Comparison of ENCODE assay signal across 8 cellular contexts in genomic region chr6:107847844-107848802, GRCh38. TPM values are rescaled to one million over a fixed set of nuclear protein-coding genes. Genes with fewer than 3 reads are reported as not detected.
DNase-seq lines count a peak whose midpoint lies in the region; ATAC-seq, FAIRE-seq and TF ChIP-seq lines count a peak whose summit lies in the region.

No MANE protein-coding gene starts in this region.

- H3K9me2 ChIP-seq in GM23338 (ENCODE audit: insufficient read depth) = no peaks in the 10 kb centered on the region

- 10 to 12% methylated on average over 23 to 40 of the region's 52 CpGs for WGBS in upper lobe of left lung, 2 donors

- intact Hi-C loops in left cardiac atrium (cut with DNase I) = loop anchor here (2.0 to 5.0 kb wide), 2 partner anchors 171 to 173 kb away; no protein-coding TSS in a partner anchor

- peak overlapping the region; percentile 98 for H2AFZ ChIP-seq in GM23338

- ATAC-seq in GM23338 (peak; percentile 95), left cardiac atrium (peak; percentile 96 to 97), upper lobe of left lung (ENCODE audit: low FRiP score in 2 of 2) (peak; percentile 93 to 98)

- peaks cover 10% of the 10 kb centered on the region; the same call in 1 of the 2 replicates for H3K27me3 ChIP-seq in GM23338 (ENCODE audit: insufficient read depth)
- H3K27me3 ChIP-seq in adipocyte (replicated peaks; ENCODE audit: control insufficient read depth, insufficient read depth, low read length) = no peaks in the 10 kb centered on the region
- no peaks in the 10 kb centered on the region for H3K27me3 ChIP-seq in upper lobe of left lung

- H3K9me3 Mint-ChIP-seq in GM23338 (no peaks in the 10 kb centered on the region), progenitor cell of endocrine pancreas (ENCODE audit: low read depth) (no peaks in the 10 kb centered on the region)

- no peaks in the 10 kb centered on the region for H3F3A ChIP-seq in GM23338 (replicated peaks; ENCODE audit: low read depth)

- TF ChIP-seq CTCF in D721Med (IDR thresholded peaks at IDR 0.05; ENCODE audit: insufficient read depth, missing control alignments) (peak; percentile 67), GM23338 (conservative IDR thresholded peaks at IDR 0.05; ENCODE audit: low read depth in 2 of 2) (peak; percentile 79 to 91), NB4 (IDR thresholded peaks at IDR 0.05; ENCODE audit: low read depth, low read length) (peak; percentile 69), progenitor cell of endocrine pancreas (IDR thresholded peaks at IDR 0.05; ENCODE audit: unreplicated experiment) (peak; percentile 99), upper lobe of left lung (IDR thresholded peaks at IDR 0.05) (peak; percentile 94 to 98 (median 96))

- H3K9me3 ChIP-seq in adipocyte (ENCODE audit: control insufficient read depth, low read length) = no peaks in the 10 kb centered on the region
- no peaks in the 10 kb centered on the region for H3K9me3 ChIP-seq in upper lobe of left lung

- peaks cover 16% of the 10 kb centered on the region for H3K27me3 Mint-ChIP-seq in GM23338 (ENCODE audit: insufficient read depth, low read depth, poor library complexity)
- H3K27me3 Mint-ChIP-seq in progenitor cell of endocrine pancreas = peaks cover 24% of the 10 kb centered on the region

- no peaks in the 10 kb centered on the region for H4K20me1 ChIP-seq in GM23338 (replicated peaks; ENCODE audit: insufficient read depth)

- H3K27ac Mint-ChIP-seq in GM23338 = no peak overlapping the region
- no peak overlapping the region for H3K27ac Mint-ChIP-seq in progenitor cell of endocrine pancreas

- no peak for FAIRE-seq in D721Med (lab: Jason Lieb, UNC)

- H3K4me3 Mint-ChIP-seq in GM23338 (peak overlapping the region; percentile 76), progenitor cell of endocrine pancreas (ENCODE audit: low read depth) (peak overlapping the region; percentile 71)

- DNase-seq in D721Med (ENCODE audit: insufficient read length, low spot score) = peak; percentile 65
- DNase-seq in GM23338 (ENCODE audit: low spot score) = peak; percentile 91
- DNase-seq in NB4 (ENCODE audit: low read depth) = peak; percentile 85
- DNase-seq in T follicular helper cell (ENCODE audit: low read depth) = peak; percentile 64
- peak; percentile 95 for DNase-seq in adipocyte (ENCODE audit: low read depth)
- DNase-seq in left cardiac atrium = peak; percentile 88
- DNase-seq in progenitor cell of endocrine pancreas (ENCODE audit: low spot score, unreplicated experiment) = peak; percentile 93
- peak; percentile 88 to 96 for DNase-seq in upper lobe of left lung

- H3K36me3 ChIP-seq in GM23338 (ENCODE audit: insufficient read depth) = no peaks in the 10 kb centered on the region; the same call in 1 of the 2 replicates
- no peaks in the 10 kb centered on the region for H3K36me3 ChIP-seq in adipocyte (ENCODE audit: control insufficient read depth, insufficient read depth, low read length, severe bottlenecking)
- no peaks in the 10 kb centered on the region for H3K36me3 ChIP-seq in upper lobe of left lung

- H3K4me1 ChIP-seq in GM23338 (ENCODE audit: insufficient read depth) (no peaks in the 10 kb centered on the region), adipocyte (ENCODE audit: control insufficient read depth, insufficient read depth, low read length) (peaks cover 4% of the 10 kb centered on the region), upper lobe of left lung (peaks cover 0 to 13% (median 10%) of the 10 kb centered on the region in 4 donors)

- H3K4me1 Mint-ChIP-seq in GM23338 (peaks cover 2% of the 10 kb centered on the region; the same call in 1 of the 3 replicates), progenitor cell of endocrine pancreas (ENCODE audit: low read depth) (no peaks in the 10 kb centered on the region)

- H3K9ac ChIP-seq in adipocyte (ENCODE audit: low read length) = peak overlapping the region; percentile 85

- H3K27ac ChIP-seq in GM23338 (ENCODE audit: low read depth) (no peak overlapping the region), upper lobe of left lung (no peak overlapping the region)

- H3K4me3 ChIP-seq in GM23338 (peak overlapping the region; percentile 69), NB4 (ENCODE audit: low read depth, low read length) (peak overlapping the region; percentile 53), adipocyte (ENCODE audit: low read length) (peak overlapping the region; percentile 86), upper lobe of left lung (peak overlapping the region in 3 of 4 donors; percentile 30 to 52 (median 47))

- H3K79me2 ChIP-seq in GM23338 (replicated peaks; ENCODE audit: insufficient read depth) = no peaks in the 10 kb centered on the region

- peak overlapping the region; percentile 94 for H3K4me2 ChIP-seq in GM23338

- TF ChIP-seq POLR2A in NB4 (IDR thresholded peaks at IDR 0.05; ENCODE audit: extremely low read depth, insufficient read length) (no peak), upper lobe of left lung (IDR thresholded peaks at IDR 0.05) (no peak)

- H3K36me3 Mint-ChIP-seq in GM23338 (ENCODE audit: low read depth) = no peaks in the 10 kb centered on the region
- H3K36me3 Mint-ChIP-seq in progenitor cell of endocrine pancreas (ENCODE audit: insufficient read depth) = no peaks in the 10 kb centered on the region

- TF ChIP-seq EP300 in upper lobe of left lung (IDR thresholded peaks at IDR 0.05) = no peak

TF ChIP-seq in GM23338, 12 proteins besides CTCF, POLR2A, EP300 and RAD21:
- TF ChIP-seq EZH2phosphoT487 (IDR thresholded peaks at IDR 0.05; ENCODE audit: unreplicated experiment) (no peak), CREB1 (CRISPR knock-in tag; IDR thresholded peaks at IDR 0.05; ENCODE audit: low read depth) (peak; percentile 43; the same call in 1 of the 2 replicates), ZNF331 (CRISPR knock-in tag; IDR thresholded peaks at IDR 0.05; ENCODE audit: low read depth) (no peak), ETS1 (IDR thresholded peaks at IDR 0.05) (0 out of 2 replicates have a peak, but pooled peaks have one; percentile 26), POLR2AphosphoS5 (IDR thresholded peaks at IDR 0.05; ENCODE audit: low read depth) (peak; percentile 52; the same call in 1 of the 2 replicates), EZH2 (IDR thresholded peaks at IDR 0.05; ENCODE audit: low read depth, unreplicated experiment) (no peak), ZNF114 (CRISPR knock-in tag; IDR thresholded peaks at IDR 0.05) (no peak)

RNA-seq across cellular contexts. Expression of gene SCML4, which starts 24.0 kb away (rescaled TPM):
- not detected in 2 replicates for total RNA-seq in GM23338 (2014; rRNA removed; shearing (Covaris generic))
- polyA plus RNA-seq in GM23338 (2016; fragmentation: Nextera tagmentation; extraction: Ambion mirVana) = not detected in 2 replicates
- total RNA-seq in left cardiac atrium = 1 to 10 TPM in 1 of 2 donors, under 1 TPM in 1; 0.65 to 1.0 TPM
- total RNA-seq in progenitor cell of endocrine pancreas = 0.31 and 0.69 TPM in 2 replicates
- total RNA-seq in upper lobe of left lung = 10 to 100 TPM in 1 of 6 donors, 1 to 10 TPM in 5; 2.4 to 22.0 (median 5.8) TPM
